18 cellular contexts compared by ENCODE assay signal in the genomic region with DNA sequence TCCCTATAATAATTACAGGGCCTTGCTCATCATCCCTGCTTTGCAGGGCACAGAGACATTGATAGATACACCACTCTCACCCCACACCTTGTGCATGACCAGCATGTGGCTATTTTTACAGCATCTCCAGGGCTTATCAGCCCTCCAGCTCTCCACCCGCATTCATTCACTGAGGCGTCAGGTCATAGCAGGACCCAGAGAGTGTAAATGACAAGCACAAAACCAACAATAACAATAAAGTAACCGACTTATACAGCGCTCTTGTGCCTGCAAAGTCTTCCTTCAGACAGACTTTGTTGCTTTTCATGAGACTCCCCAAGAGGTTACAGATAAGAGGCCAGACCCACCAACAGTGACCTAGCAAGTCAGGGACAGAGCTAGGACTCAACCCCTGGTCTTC.
A peak's percentile ranks its signal among the peaks of the same experiment; 100 is the strongest.
DNase-seq lines count a peak whose midpoint lies in the region; ATAC-seq, FAIRE-seq and TF ChIP-seq lines count a peak whose summit lies in the region.
"Had no signal": no experiment of that assay in that cellular context is flagged by ENCODE, and none has a peak within 500 bp of the region (broad histone marks: within the 10 kb centered on the region; RNA-seq: fewer than 3 reads in every experiment).

No MANE protein-coding gene starts in this region.

- no peaks in the 10 kb centered on the region for H3K79me1 ChIP-seq in H1 (ENCODE audit: low read depth, low read length)

- H3K4me2 ChIP-seq in Loucy (ENCODE audit: low read depth, low read length, poor library complexity, severe bottlenecking) (peak overlapping the region; percentile 33), H1 (ENCODE audit: insufficient read depth in 1 of 2, low read depth in 2 of 2, low read length in 2 of 2) (no peak overlapping the region)

- H3K27me3 ChIP-seq in Loucy (ENCODE audit: insufficient read depth, low read length, poor library complexity, severe bottlenecking) (no peaks in the 10 kb centered on the region), H1 (replicated peaks in 1 of 4; ENCODE audit: control insufficient read depth in 3 of 4, extremely low read depth in 1 of 4, insufficient read depth in 3 of 4, low read length in 3 of 4) (peaks cover 0 to 2% (median 0%) of the 10 kb centered on the region in 4 experiments; a peak in 2 of 7 replicates)

- no peak overlapping the region for H2BK120ac ChIP-seq in H1 (replicated peaks; ENCODE audit: low read depth, low read length)

- no peaks in the 10 kb centered on the region for H3K36me3 Mint-ChIP-seq in activated naive CD4-positive, alpha-beta T cell treated with anti-CD3 and anti-CD28 coated beads, Interleukin-2, amount 10 ng/mL, durations not matched to agents 7 days and 5 days

- no peaks in the 10 kb centered on the region for H3K9me2 ChIP-seq in Loucy (replicated peaks; ENCODE audit: low read depth, low read length)

- H3K56ac ChIP-seq in H1 (replicated peaks; ENCODE audit: insufficient read length, low read depth, low read length): no peak overlapping the region

- no peak for TF ChIP-seq POLR2A in H1 (IDR thresholded peaks at IDR 0.05; ENCODE audit: control extremely low read depth in 1 of 2, low read depth in 2 of 2, low read length in 2 of 2)

- 94% methylated on average over 4 of the region's 4 CpGs; no CpG with 5 or more reads in 1 of the 2 experiments for WGBS in H1 (ENCODE audit: extremely low coverage in 1 of 2, insufficient coverage in 1 of 2, insufficient read length in 1 of 2, insufficient replicate concordance in 2 of 2, low coverage in 1 of 2, low lambda C conversion rate in 2 of 2, missing lambda C conversion rate in 1 of 2), 2 experiments

- CTCF ChIA-PET in activated naive CD4-positive, alpha-beta T cell treated with anti-CD3 and anti-CD28 coated beads, Interleukin-2, amount 10 ng/mL, durations not matched to agents 7 days and 5 days (lab: Charles Lee): no interaction called here
- CTCF ChIA-PET in H1 (lab: Charles Lee; ENCODE audit: partially characterized antibody): interaction anchor here (0.5 to 1.1 kb wide), 2 partner anchors 40 to 344 kb away, joined by 3 read pairs; no protein-coding TSS in a partner anchor

- no peaks in the 10 kb centered on the region for H3F3A ChIP-seq in Loucy (ENCODE audit: low read depth)

- H2BK20ac ChIP-seq in H1 (ENCODE audit: low read length): no peak overlapping the region

- ATAC-seq in GM21529 (IDR thresholded peaks at IDR 0.05; ENCODE audit: unreplicated experiment) (no peak), HG02588 (IDR thresholded peaks at IDR 0.05; ENCODE audit: unreplicated experiment) (no peak)

- H2AK5ac ChIP-seq in H1 (ENCODE audit: low read depth, low read length): no peak overlapping the region

- peak; percentile 3 for DNase-seq in activated naive CD4-positive, alpha-beta T cell treated with anti-CD3 and anti-CD28 coated beads, Interleukin-2, amount 10 ng/mL, durations not matched to agents 7 days and 5 days
- no peak for DNase-seq in activated naive CD4-positive, alpha-beta T cell treated with Interleukin-2 at 50 U/mL for 16 hours
- no peak for DNase-seq in H1 (ENCODE audit: low read depth in 1 of 2, low spot score in 2 of 2)
- DNase-seq in kidney glomerular epithelial cell (lab: John Stamatoyannopoulos, UW): no peak
- DNase-seq in cerebellum (ENCODE audit: low spot score): no peak
- DNase-seq: C1 segment of cervical spinal cord, GF-D8, HCEC 1CT, KBM-7, NCI-H1048, NCI-H1436 treated with DMSO at 0.1 percent for 48 hours, NCI-H2029 treated with DMSO at 0.1 percent for 48 hours, NCI-H510A treated with DMSO at 0.1 percent for 48 hours, OCI-M1, SIG-M5 had no signal

- H3K79me2 ChIP-seq in Loucy (ENCODE audit: insufficient read depth, low read length) (no peaks in the 10 kb centered on the region), H1 (ENCODE audit: control insufficient read depth in 1 of 2, insufficient read depth in 2 of 2, low read length in 2 of 2) (no peaks in the 10 kb centered on the region)

- H3K4me3 ChIP-seq in Loucy (ENCODE audit: low read length, poor library complexity, severe bottlenecking) (no peak overlapping the region), H1 (ENCODE audit: extremely low read depth in 1 of 4, insufficient read depth in 2 of 4, low read depth in 3 of 4, low read length in 4 of 4) (no peak overlapping the region)

- no peak overlapping the region for H3K27ac ChIP-seq in H1 (ENCODE audit: low read depth, low read length)

- FAIRE-seq in H1 (lab: Jason Lieb, UNC): no peak

- H3K27me3 Mint-ChIP-seq in activated naive CD4-positive, alpha-beta T cell treated with anti-CD3 and anti-CD28 coated beads, Interleukin-2, amount 10 ng/mL, durations not matched to agents 7 days and 5 days: peaks cover 70% of the 10 kb centered on the region

- no peak for TF ChIP-seq EP300 in H1 (IDR thresholded peaks at IDR 0.05; ENCODE audit: borderline replicate concordance in 1 of 2, low read depth in 2 of 2, low read length in 2 of 2)

- no peak for TF ChIP-seq RAD21 in H1 (IDR thresholded peaks at IDR 0.05 in 1 of 2, conservative IDR thresholded peaks at IDR 0.05 in 1 of 2; ENCODE audit: low read depth in 2 of 2, low read length in 2 of 2)

- no peak overlapping the region for H3K18ac ChIP-seq in H1 (ENCODE audit: extremely low read depth, low read length)

- H4K5ac ChIP-seq in H1 (ENCODE audit: insufficient read length, low read depth, low read length): no peak overlapping the region

- H4K20me1 ChIP-seq in Loucy (ENCODE audit: insufficient read depth, low read length, poor library complexity, severe bottlenecking): no peaks in the 10 kb centered on the region
- H4K20me1 ChIP-seq in H1 (replicated peaks in 1 of 2; ENCODE audit: control insufficient read depth in 1 of 2, insufficient read depth in 2 of 2, low read length in 2 of 2): no peaks in the 10 kb centered on the region

- H3K4ac ChIP-seq in H1 (replicated peaks; ENCODE audit: insufficient read length, low read depth, low read length): no peak overlapping the region

- H3K4me1 Mint-ChIP-seq in activated naive CD4-positive, alpha-beta T cell treated with anti-CD3 and anti-CD28 coated beads, Interleukin-2, amount 10 ng/mL, durations not matched to agents 7 days and 5 days: peaks cover 10% of the 10 kb centered on the region

- TF ChIP-seq CTCF in Loucy (conservative IDR thresholded peaks at IDR 0.05; ENCODE audit: low read length) (no peak), H1 (IDR thresholded peaks at IDR 0.05; ENCODE audit: control extremely low read depth in 1 of 3, insufficient read depth in 1 of 3, low read depth in 1 of 3, low read length in 3 of 3) (no peak)

- no peak overlapping the region for H3K9ac ChIP-seq in Loucy (ENCODE audit: low read depth, low read length, poor library complexity, severe bottlenecking)
- no peak overlapping the region for H3K9ac ChIP-seq in H1 (replicated peaks in 1 of 4; ENCODE audit: extremely low read depth in 1 of 4, low read depth in 3 of 4, low read length in 3 of 4)

- H3K4me1 ChIP-seq in Loucy (ENCODE audit: insufficient read depth, low read length, poor library complexity, severe bottlenecking) (peaks cover 18% of the 10 kb centered on the region), H1 (replicated peaks in 1 of 4; ENCODE audit: control insufficient read depth in 3 of 4, insufficient read depth in 4 of 4, low read length in 3 of 4) (peaks cover 0 to 22% (median 16%) of the 10 kb centered on the region in 4 experiments; a peak in 6 of 7 replicates)

- no peak overlapping the region for H3K14ac ChIP-seq in H1 (ENCODE audit: insufficient read length)

- H2BK5ac ChIP-seq in H1 (ENCODE audit: low read depth, low read length): no peak overlapping the region

- H3K36me3 ChIP-seq in Loucy (ENCODE audit: insufficient read depth, low read length) (no peaks in the 10 kb centered on the region), H1 (ENCODE audit: control insufficient read depth in 2 of 4, insufficient read depth in 4 of 4, low read length in 3 of 4) (no peaks in the 10 kb centered on the region)

- H3K27ac Mint-ChIP-seq in activated naive CD4-positive, alpha-beta T cell treated with anti-CD3 and anti-CD28 coated beads, Interleukin-2, amount 10 ng/mL, durations not matched to agents 7 days and 5 days: no peak overlapping the region

- H2BK12ac ChIP-seq in H1 (ENCODE audit: low read depth, low read length): peak overlapping the region; percentile 21; the same call in 1 of the 2 replicates

- H2AFZ ChIP-seq in Loucy (ENCODE audit: low read length) (no peak overlapping the region), H1 (ENCODE audit: low read length) (no peak overlapping the region)

- H3K9me3 ChIP-seq in Loucy (ENCODE audit: insufficient read depth, low read depth, low read length) (no peaks in the 10 kb centered on the region), H1 (ENCODE audit: insufficient read depth in 2 of 2, low read depth in 1 of 2, low read length in 1 of 2) (0 out of 4 replicates have a peak, but pooled peaks cover 0 to 2% of the 10 kb centered on the region in 2 experiments)

- 0 out of 2 replicates have a peak overlapping the region, but pooled peaks have one; percentile 31 for H2BK15ac ChIP-seq in H1 (ENCODE audit: low read length)

- H4K91ac ChIP-seq in H1 (replicated peaks; ENCODE audit: insufficient read length, low read length): no peak overlapping the region

- no peak overlapping the region for H3K4me3 Mint-ChIP-seq in activated naive CD4-positive, alpha-beta T cell treated with anti-CD3 and anti-CD28 coated beads, Interleukin-2, amount 10 ng/mL, durations not matched to agents 7 days and 5 days

- H4K8ac ChIP-seq in H1 (ENCODE audit: extremely low read depth, insufficient read depth, low read length): no peak overlapping the region

- H3K23ac ChIP-seq in H1 (ENCODE audit: insufficient read length): no peak overlapping the region

- H3K23me2 ChIP-seq in H1 (ENCODE audit: low read depth, low read length): no peaks in the 10 kb centered on the region

- no peaks in the 10 kb centered on the region for H3K9me3 Mint-ChIP-seq in activated naive CD4-positive, alpha-beta T cell treated with anti-CD3 and anti-CD28 coated beads, Interleukin-2, amount 10 ng/mL, durations not matched to agents 7 days and 5 days

- POLR2A ChIA-PET in H1 (lab: Charles Lee; ENCODE audit: partially characterized antibody): no interaction called here

TF ChIP-seq in H1, 55 proteins besides CTCF, POLR2A, EP300 and RAD21 (continues in another document):
- TF ChIP-seq POLR2AphosphoS5 (IDR thresholded peaks at IDR 0.05; ENCODE audit: low read depth, low read length) (no peak), ZNF274 (IDR thresholded peaks at IDR 0.05; ENCODE audit: borderline replicate concordance, extremely low read depth, low read length) (no peak), KDM5A (IDR thresholded peaks at IDR 0.05; ENCODE audit: low read length) (no peak), E2F6 (IDR thresholded peaks at IDR 0.05) (no peak), SP1 (IDR thresholded peaks at IDR 0.05; ENCODE audit: low read depth, low read length) (no peak), POU5F1 (IDR thresholded peaks at IDR 0.05; ENCODE audit: low read depth, low read length) (no peak), FOSL1 (IDR thresholded peaks at IDR 0.05; ENCODE audit: insufficient read depth, low read depth, low read length) (no peak)
